In genomic region chr11:118813551-118813950, GRCh38 we compare ENCODE assay signal across 24 cellular contexts.
"Had no signal": no experiment of that assay in that cellular context is flagged by ENCODE, and none has a peak within 500 bp of the region (broad histone marks: within the 10 kb centered on the region; RNA-seq: fewer than 3 reads in every experiment).

No MANE protein-coding gene starts in this region.

- ATAC-seq: esophagus mucosa; gastrocnemius medialis; heart left ventricle; left lung; natural killer cell; pancreas; right lobe of liver; stimulated activated naive CD8-positive, alpha-beta T cell treated with anti-CD3 and anti-CD28 coated beads, Interleukin-15, Interleukin-2, amounts not matched to agents 100 U/mL and 50 U/mL, for 24 hours had no signal

- FAIRE-seq: kidney, pancreas, small intestine, urothelium cell line had no signal

- DNase-seq: colonic mucosa; effector CD8-positive, alpha-beta T cell; endodermal cell; foreskin fibroblast; gastrocnemius medialis; heart left ventricle; kidney; left lung; mesendoderm; midbrain; natural killer cell; occipital lobe; pancreas; right lobe of liver; small intestine; stimulated activated CD4-positive, alpha-beta T cell treated with anti-CD3 and anti-CD28 coated beads, Interleukin-15, amount 100 ng/mL, for 24 hours; stimulated activated CD4-positive, alpha-beta T cell treated with anti-CD3 and anti-CD28 coated beads, Interleukin-2, amount 100 ng/mL, for 48 hours; stimulated activated naive CD8-positive, alpha-beta T cell treated with anti-CD3 and anti-CD28 coated beads, Interleukin-15, Interleukin-2, amounts not matched to agents 100 U/mL and 50 U/mL, for 24 hours; substantia nigra; upper lobe of left lung had no signal

- H3K36me3 Mint-ChIP-seq: natural killer cell had no signal

- H3K9me3 Mint-ChIP-seq: dendritic cell treated with granulocyte-macrophage colony-stimulating factor and Interleukin-4, amounts not matched to agents 40 ng/mL and 50 ng/mL, for 4 days; endodermal cell; natural killer cell had no signal

- H3K27ac Mint-ChIP-seq: dendritic cell treated with granulocyte-macrophage colony-stimulating factor and Interleukin-4, amounts not matched to agents 40 ng/mL and 50 ng/mL, for 4 days; endodermal cell; natural killer cell; progenitor cell of endocrine pancreas had no signal

- H3K4me3 Mint-ChIP-seq: dendritic cell treated with granulocyte-macrophage colony-stimulating factor and Interleukin-4, amounts not matched to agents 40 ng/mL and 50 ng/mL, for 4 days; endodermal cell; natural killer cell had no signal

- H3K4me1 Mint-ChIP-seq: endodermal cell, natural killer cell had no signal
